8 cellular contexts compared by ENCODE assay signal in the genomic region with DNA sequence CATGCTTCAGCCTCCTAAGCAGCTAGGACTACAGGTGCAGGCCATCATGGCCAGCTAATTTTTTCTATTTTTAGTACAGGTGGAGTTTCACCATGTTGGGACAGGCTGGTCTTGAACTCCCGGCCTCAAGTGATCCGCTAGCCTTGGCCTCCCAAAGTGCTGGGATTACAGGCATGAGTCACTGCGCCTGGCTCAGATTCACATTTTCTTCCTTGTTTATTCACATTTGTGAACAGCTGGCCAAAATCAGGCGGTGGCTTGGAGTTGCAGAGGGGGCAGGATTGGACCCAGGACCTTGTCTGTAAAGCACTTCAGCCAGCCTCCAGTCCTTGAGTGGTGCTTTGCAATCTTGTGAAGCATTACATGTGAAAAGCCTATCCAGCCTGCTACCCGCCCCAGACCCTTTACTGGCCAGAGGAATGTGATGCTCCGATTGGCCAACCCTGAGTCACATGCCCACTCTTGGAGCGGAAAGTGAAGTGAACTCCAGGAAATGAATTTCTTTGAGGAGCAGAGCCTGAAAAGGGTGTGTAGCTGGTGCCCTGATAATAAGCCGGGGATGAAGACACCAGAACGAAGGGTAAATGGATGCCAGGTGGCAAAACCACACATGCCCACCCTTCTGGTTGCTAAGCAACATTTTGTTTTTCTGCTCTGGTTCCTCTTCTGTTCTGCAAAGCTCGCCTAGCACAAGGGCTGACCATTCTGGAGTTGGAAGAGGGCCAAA.
A peak's percentile ranks its signal among the peaks of the same experiment; 100 is the strongest.
DNase-seq lines count a peak whose midpoint lies in the region; ATAC-seq and TF ChIP-seq lines count a peak whose summit lies in the region.

No MANE protein-coding gene starts in this region.

- in situ Hi-C loops in KBM-7 (cut with MboI; ENCODE audit: low pct_unique_long_range_greater_than_20kb, low sequenced_read_pairs): no loop called here

- TF ChIP-seq POLR2A in erythroblast (IDR thresholded peaks at IDR 0.05; ENCODE audit: low read length): no peak

- DNase-seq in DMS53 treated with DMSO at 0.1 percent for 48 hours (lab: John Stamatoyannopoulos, UW; ENCODE audit: unreplicated experiment) (peak; percentile 85), KBM-7 (peak; percentile 93), OCI-M1 (lab: John Stamatoyannopoulos, UW) (peak; percentile 97), erythroblast (lab: John Stamatoyannopoulos, UW) (peak; percentile 64 to 79), mucosa of gallbladder (ENCODE audit: low spot score) (peak; percentile 88)

- ATAC-seq in HG02588 (IDR thresholded peaks at IDR 0.05; ENCODE audit: unreplicated experiment) (no peak), GM18870 (IDR thresholded peaks at IDR 0.05; ENCODE audit: unreplicated experiment) (no peak), HG03520 (IDR thresholded peaks at IDR 0.05; ENCODE audit: unreplicated experiment) (no peak)
